1 cellular context compared by ENCODE assay signal in genomic region chr10:24251547-24251946, GRCh38.
A peak's percentile ranks its signal among the peaks of the same experiment; 100 is the strongest.
TF ChIP-seq lines count a peak whose summit lies in the region.

No MANE protein-coding gene starts in this region.

TF ChIP-seq in Ishikawa, 13 proteins besides CTCF, POLR2A, EP300 and RAD21 (continued from another document):
- TF ChIP-seq REST (IDR thresholded peaks at IDR 0.05; ENCODE audit: low read depth) (no peak), ZBTB7A (IDR thresholded peaks at IDR 0.05; ENCODE audit: low read depth) (no peak), FOXM1 (IDR thresholded peaks at IDR 0.05; ENCODE audit: borderline replicate concordance, low read depth) (peak; percentile 45; the same call in 1 of the 2 replicates)
